In genomic region chrX:142601792-142602191, GRCh38 we compare ENCODE assay signal across 30 cellular contexts.
"Had no signal": no experiment of that assay in that cellular context is flagged by ENCODE, and none has a peak within 500 bp of the region (broad histone marks: within the 10 kb centered on the region; RNA-seq: fewer than 3 reads in every experiment).

No MANE protein-coding gene starts in this region.

- H3K9ac ChIP-seq: KMS-11, SK-N-SH had no signal

- ATAC-seq: Panc1 had no signal

- FAIRE-seq: RCC 7860 had no signal

- H3K27me3 ChIP-seq: SJSA1 had no signal

- H3K36me3 ChIP-seq: SJSA1 had no signal

- H3K9me3 ChIP-seq: SJSA1, SK-N-SH had no signal

- H3K4me2 ChIP-seq: KMS-11, PC-9, SK-N-SH had no signal

- H2AFZ ChIP-seq: PC-9 had no signal

- H3K27ac ChIP-seq: KMS-11, PC-9, RWPE1, SJSA1 had no signal

- H3K4me3 ChIP-seq: PC-9, SJSA1 had no signal

- DNase-seq: Karpas-422, KBM-7, MM.1S, MV-4-11, NCI-H1092, NCI-H1105, NCI-H1417 treated with DMSO at 0.1 percent for 48 hours, NCI-H1436 treated with DMSO at 0.1 percent for 48 hours, NCI-H1694 treated with DMSO at 0.1 percent for 48 hours, NCI-H187 treated with DMSO at 0.1 percent for 48 hours, NCI-H2029, NCI-H2081, NCI-H2171 treated with DMSO at 0.1 percent for 48 hours, NCI-H2227 treated with DMSO at 0.1 percent for 48 hours, NCI-H345, NCI-H446, NCI-H510A treated with DMSO at 0.1 percent for 48 hours, NCI-H524 treated with DMSO at 0.1 percent for 48 hours, NCI-H526 treated with DMSO at 0.1 percent for 48 hours, NCI-H774, PC-9, Right ventricle myocardium superior, SHP77 treated with DMSO at 0.1 percent for 48 hours, SK-N-SH, SW 1271 had no signal

- H3K4me1 ChIP-seq: SJSA1 had no signal
